ENCODE assay signal across 4 cellular contexts in the genomic region with DNA sequence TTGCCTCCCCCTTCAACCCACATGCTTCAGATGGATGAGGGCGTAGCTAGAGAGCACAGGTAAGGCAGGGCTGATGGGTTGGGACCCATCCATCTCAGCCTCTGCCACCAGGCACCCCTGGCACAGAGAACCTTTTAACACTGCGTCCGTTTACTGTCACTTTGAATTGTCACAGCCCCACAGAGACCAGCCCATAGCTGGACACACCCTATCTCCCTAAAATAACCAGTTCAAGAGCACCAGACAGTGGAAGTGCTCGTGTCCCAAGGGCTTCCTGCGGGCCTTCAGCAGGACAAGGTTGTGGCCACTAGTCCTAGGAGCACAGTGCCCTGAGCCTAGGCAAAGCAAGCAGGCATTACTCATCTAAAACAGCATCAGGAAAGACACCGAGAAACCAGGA. TPM values are rescaled to one million over a fixed set of nuclear protein-coding genes. Genes with fewer than 3 reads are reported as not detected.
"Had no signal": no experiment of that assay in that cellular context is flagged by ENCODE, and none has a peak within 500 bp of the region (broad histone marks: within the 10 kb centered on the region; RNA-seq: fewer than 3 reads in every experiment).

No MANE protein-coding gene starts in this region.

RNA-seq across cellular contexts. Expression of gene ACOXL, which starts 34.1 kb away (rescaled TPM):
- total RNA-seq: subcutaneous adipose tissue, temporal lobe, thoracic aorta, vagina had no signal
